ENCODE assay signal across 18 cellular contexts in genomic region chrX:155046129-155046810, GRCh38. TPM values are rescaled to one million over a fixed set of nuclear protein-coding genes. Genes with fewer than 3 reads are reported as not detected.
DNase-seq lines count a peak whose midpoint lies in the region; ATAC-seq, FAIRE-seq and TF ChIP-seq lines count a peak whose summit lies in the region.
"Had no signal": no experiment of that assay in that cellular context is flagged by ENCODE, and none has a peak within 500 bp of the region (broad histone marks: within the 10 kb centered on the region; RNA-seq: fewer than 3 reads in every experiment).

No MANE protein-coding gene starts in this region.

- H3K27ac Mint-ChIP-seq in GM23338: peak overlapping the region; percentile 84
- peak overlapping the region; percentile 68 for H3K27ac Mint-ChIP-seq in central memory CD8-positive, alpha-beta T cell (ENCODE audit: low read depth)

- H3K27ac ChIP-seq in GM23338 (ENCODE audit: low read depth): no peak overlapping the region
- peak overlapping the region in 2 of 4 donors; percentile 14 to 25 for H3K27ac ChIP-seq in pancreas
- peak overlapping the region; percentile 32 for H3K27ac ChIP-seq in skeletal muscle tissue (ENCODE audit: low read depth, low read length)
- no peak overlapping the region for H3K27ac ChIP-seq in mesendoderm (ENCODE audit: low read depth, low read length)
- H3K27ac ChIP-seq in heart right ventricle: no peak overlapping the region
- H3K27ac ChIP-seq: BLaER1 treated with 17β-estradiol and CSF1 and Interleukin-3, amounts not matched to agents 10 nM and 100 nM; GM23248 had no signal

- peaks cover 29% of the 10 kb centered on the region; the same call in 2 of the 3 replicates for H3K4me1 Mint-ChIP-seq in GM23338
- peaks cover 7% of the 10 kb centered on the region for H3K4me1 Mint-ChIP-seq in central memory CD8-positive, alpha-beta T cell

- H3K56ac ChIP-seq in mesendoderm (ENCODE audit: low read length): no peak overlapping the region

- H3K4ac ChIP-seq in mesendoderm (ENCODE audit: low read depth, low read length): no peak overlapping the region

- no peak overlapping the region for H4K8ac ChIP-seq in mesendoderm (ENCODE audit: low read depth, low read length)

- H3K36me3 ChIP-seq in GM23338 (ENCODE audit: insufficient read depth) (no peaks in the 10 kb centered on the region), pancreas (no peaks in the 10 kb centered on the region), skeletal muscle tissue (ENCODE audit: control insufficient read depth in 3 of 3, insufficient read depth in 3 of 3, low read length in 3 of 3) (no peaks in the 10 kb centered on the region), mesendoderm (ENCODE audit: control insufficient read depth, insufficient read depth, low read length) (no peaks in the 10 kb centered on the region), heart right ventricle (peaks cover 0 to 24% (median 0%) of the 10 kb centered on the region in 9 donors)

- no peak overlapping the region for H3K18ac ChIP-seq in mesendoderm (ENCODE audit: low read length)

- no peaks in the 10 kb centered on the region; the same call in 2 of the 3 replicates for H3K36me3 Mint-ChIP-seq in GM23338 (ENCODE audit: low read depth)
- H3K36me3 Mint-ChIP-seq in central memory CD8-positive, alpha-beta T cell (ENCODE audit: insufficient read depth): peaks cover 11% of the 10 kb centered on the region
- H3K36me3 Mint-ChIP-seq: CD4-positive, CD25-positive, alpha-beta regulatory T cell had no signal

- WGBS in pancreas, 2 donors: 41 to 49% methylated on average over 6 of the region's 6 CpGs
- no CpG with 5 or more reads among the region's 6 CpGs for WGBS in mesendoderm (ENCODE audit: extremely low coverage, insufficient coverage, low lambda C conversion rate)
- 83 to 85% methylated on average over 6 of the region's 6 CpGs for WGBS in heart right ventricle, 2 donors

- FAIRE-seq in pancreas (lab: Jason Lieb, UNC): no peak
- FAIRE-seq: G401.6, GM12891 had no signal

- no peaks in the 10 kb centered on the region for H3K9me3 Mint-ChIP-seq in GM23338
- H3K9me3 Mint-ChIP-seq in central memory CD8-positive, alpha-beta T cell: no peaks in the 10 kb centered on the region
- H3K9me3 Mint-ChIP-seq: CD4-positive, CD25-positive, alpha-beta regulatory T cell had no signal

- H2BK5ac ChIP-seq in mesendoderm (ENCODE audit: low read length): no peak overlapping the region

- no peak overlapping the region for H3K9ac ChIP-seq in skeletal muscle tissue (ENCODE audit: low read depth in 1 of 3, low read length in 3 of 3)
- H3K9ac ChIP-seq in mesendoderm (ENCODE audit: low read length): no peak overlapping the region
- H3K9ac ChIP-seq: BLaER1 treated with 17β-estradiol and CSF1 and Interleukin-3, amounts not matched to agents 10 nM and 100 nM; GM23248 had no signal

- H3K4me2 ChIP-seq in GM23338 (no peak overlapping the region), mesendoderm (ENCODE audit: low read length) (no peak overlapping the region)
- H3K4me2 ChIP-seq: BLaER1 treated with 17β-estradiol and CSF1 and Interleukin-3, amounts not matched to agents 10 nM and 100 nM had no signal

- peaks cover 3% of the 10 kb centered on the region for H3K27me3 Mint-ChIP-seq in GM23338 (ENCODE audit: insufficient read depth, low read depth, poor library complexity)
- no peaks in the 10 kb centered on the region for H3K27me3 Mint-ChIP-seq in central memory CD8-positive, alpha-beta T cell
- H3K27me3 Mint-ChIP-seq: CD4-positive, CD25-positive, alpha-beta regulatory T cell had no signal

- no peak for DNase-seq in GM23338 (ENCODE audit: low spot score)
- no peak for DNase-seq in central memory CD8-positive, alpha-beta T cell (ENCODE audit: low spot score in 2 of 2)
- DNase-seq in pancreas: no peak
- no peak for DNase-seq in NCI-H226
- no peak for DNase-seq in mesendoderm
- DNase-seq in heart right ventricle: no peak
- DNase-seq: ACHN; CD4-positive, CD25-positive, alpha-beta regulatory T cell; DMS153; DMS79 treated with DMSO at 0.1 percent for 48 hours; EL; GM23248; H7; IMR-90 had no signal

- H2AFZ ChIP-seq in GM23338: no peak overlapping the region
- H2AFZ ChIP-seq: GM23248 had no signal

- H3K79me1 ChIP-seq in mesendoderm (ENCODE audit: low read length): no peaks in the 10 kb centered on the region

- TF ChIP-seq CTCF in GM23338 (conservative IDR thresholded peaks at IDR 0.05; ENCODE audit: low read depth in 2 of 2): no peak
- no peak for TF ChIP-seq CTCF in pancreas (IDR thresholded peaks at IDR 0.05)
- TF ChIP-seq CTCF in heart right ventricle (IDR thresholded peaks at IDR 0.05): no peak

- ATAC-seq in GM23338: no peak
- ATAC-seq in central memory CD8-positive, alpha-beta T cell (replicated peaks; ENCODE audit: extremely low read depth, poor library complexity, severe bottlenecking): no peak
- peak; percentile 56 to 67 (median 64) for ATAC-seq in pancreas
- ATAC-seq in heart right ventricle: no peak

- no peak overlapping the region for H2AK5ac ChIP-seq in mesendoderm (ENCODE audit: low read length)

- H3K4me3 Mint-ChIP-seq in GM23338: no peak overlapping the region
- H3K4me3 Mint-ChIP-seq in central memory CD8-positive, alpha-beta T cell: no peak overlapping the region
- H3K4me3 Mint-ChIP-seq: CD4-positive, CD25-positive, alpha-beta regulatory T cell had no signal

- H3K4me1 ChIP-seq in GM23338 (ENCODE audit: insufficient read depth): peaks cover 5% of the 10 kb centered on the region; the same call in 1 of the 2 replicates
- peaks cover 0 to 7% (median 7%) of the 10 kb centered on the region in 3 donors for H3K4me1 ChIP-seq in pancreas
- peaks cover 14 to 32% (median 26%) of the 10 kb centered on the region in 3 donors for H3K4me1 ChIP-seq in skeletal muscle tissue (ENCODE audit: control insufficient read depth in 3 of 3, insufficient read depth in 3 of 3, low read length in 3 of 3)
- no peaks in the 10 kb centered on the region for H3K4me1 ChIP-seq in mesendoderm (ENCODE audit: control insufficient read depth, low read depth, low read length)
- peaks cover 0 to 30% (median 5%) of the 10 kb centered on the region in 9 donors for H3K4me1 ChIP-seq in heart right ventricle

- no peak overlapping the region for H4K5ac ChIP-seq in mesendoderm (ENCODE audit: low read length)

- H3K79me2 ChIP-seq in GM23338 (replicated peaks; ENCODE audit: insufficient read depth): no peaks in the 10 kb centered on the region
- H3K79me2 ChIP-seq in mesendoderm (ENCODE audit: control insufficient read depth, insufficient read depth, low read length): no peaks in the 10 kb centered on the region

- H4K20me1 ChIP-seq in GM23338 (replicated peaks; ENCODE audit: insufficient read depth): no peaks in the 10 kb centered on the region

- H3K9me3 ChIP-seq in pancreas (no peaks in the 10 kb centered on the region), skeletal muscle tissue (ENCODE audit: control insufficient read depth in 3 of 3, low read length in 3 of 3) (no peaks in the 10 kb centered on the region), heart right ventricle (no peaks in the 10 kb centered on the region)
- H3K9me3 ChIP-seq: BLaER1 treated with 17β-estradiol and CSF1 and Interleukin-3, amounts not matched to agents 10 nM and 100 nM had no signal

- no peak overlapping the region for H2BK120ac ChIP-seq in mesendoderm (ENCODE audit: low read depth, low read length)

- H3K23ac ChIP-seq in mesendoderm (ENCODE audit: low read length): no peak overlapping the region

- no peaks in the 10 kb centered on the region for H3F3A ChIP-seq in GM23338 (replicated peaks; ENCODE audit: low read depth)

- H3K27me3 ChIP-seq in GM23338 (ENCODE audit: insufficient read depth) (no peaks in the 10 kb centered on the region), pancreas (no peaks in the 10 kb centered on the region), skeletal muscle tissue (ENCODE audit: control insufficient read depth in 3 of 3, insufficient read depth in 3 of 3, low read length in 3 of 3) (no peaks in the 10 kb centered on the region), mesendoderm (ENCODE audit: insufficient read depth, low read length, poor library complexity) (no peaks in the 10 kb centered on the region), heart right ventricle (peaks cover 0 to 4% (median 0%) of the 10 kb centered on the region in 7 donors)

- no peaks in the 10 kb centered on the region for H3K9me2 ChIP-seq in GM23338 (ENCODE audit: insufficient read depth)

- intact Hi-C loops in pancreas (cut with DNase I): no loop called here
- intact Hi-C loops in heart right ventricle (cut with DNase I): loop anchor here in 1 of 10 donors (1.0 kb wide), 1 partner anchor 8 kb away; no protein-coding TSS in a partner anchor

- no peak overlapping the region for H2BK15ac ChIP-seq in mesendoderm (replicated peaks; ENCODE audit: low read depth)

- H3K4me3 ChIP-seq in GM23338 (no peak overlapping the region), pancreas (no peak overlapping the region), skeletal muscle tissue (ENCODE audit: low read length in 3 of 3) (no peak overlapping the region), mesendoderm (ENCODE audit: low read length) (no peak overlapping the region), heart right ventricle (no peak overlapping the region)
- H3K4me3 ChIP-seq: BLaER1 treated with 17β-estradiol and CSF1 and Interleukin-3, amounts not matched to agents 10 nM and 100 nM; GM23248 had no signal

RNA-seq across cellular contexts. Expression of gene FUNDC2, which starts 19.6 kb away (rescaled TPM):
- total RNA-seq in GM23338 (2014; rRNA removed; shearing (Covaris generic)): 26.3 and 28.6 TPM in 2 replicates
- 51.6 and 58.5 TPM in 2 replicates for polyA plus RNA-seq in GM23338 (2016; fragmentation: Nextera tagmentation; extraction: Ambion mirVana)
- total RNA-seq in pancreas: 10 to 100 TPM; 50.3 to 74.6 (median 70.2) TPM
- 10 to 100 TPM; 75.7 to 88.1 TPM for polyA plus RNA-seq in pancreas
- 45.9 TPM for total RNA-seq in skeletal muscle tissue
- 49.6 TPM for polyA plus RNA-seq in mesendoderm (2013, experiment 1 of 2)
- 49.6 TPM for polyA plus RNA-seq in mesendoderm (2013, experiment 2 of 2)
- total RNA-seq in heart right ventricle: 100 to 1,000 TPM; 249 to 428 (median 312) TPM
- 100 to 1,000 TPM; 234 to 530 TPM for polyA plus RNA-seq in heart right ventricle

RNA-seq across cellular contexts. Expression of gene F8, which starts 23.7 kb away (rescaled TPM):
- 1.8 and 2.9 TPM in 2 replicates for total RNA-seq in GM23338 (2014; rRNA removed; shearing (Covaris generic))
- polyA plus RNA-seq in GM23338 (2016; fragmentation: Nextera tagmentation; extraction: Ambion mirVana) (0.63 and 0.70 TPM in 2 replicates), pancreas (1 to 10 TPM; 2.5 to 9.2 TPM), heart right ventricle (10 to 100 TPM; 40.6 to 80.4 TPM)
- total RNA-seq in pancreas (10 to 100 TPM in 2 of 6 donors, 1 to 10 TPM in 4; 5.5 to 22.0 (median 8.7) TPM), skeletal muscle tissue (4.2 TPM), heart right ventricle (10 to 100 TPM; 21.6 to 92.4 (median 36.4) TPM)
- 1.1 TPM for polyA plus RNA-seq in mesendoderm (2013, experiment 1 of 2)
- 1.3 TPM for polyA plus RNA-seq in mesendoderm (2013, experiment 2 of 2)

RNA-seq across cellular contexts. Expression of gene CMC4, which starts 24.7 kb away (rescaled TPM):
- total RNA-seq in GM23338 (2014; rRNA removed; shearing (Covaris generic)): 5.7 and 9.9 TPM in 2 replicates
- polyA plus RNA-seq in GM23338 (2016; fragmentation: Nextera tagmentation; extraction: Ambion mirVana) (14.7 and 16.3 TPM in 2 replicates), pancreas (10 to 100 TPM; 10.8 to 16.6 TPM), heart right ventricle (10 to 100 TPM; 30.6 to 33.5 TPM)
- total RNA-seq in pancreas (1 to 10 TPM; 2.6 to 5.0 (median 3.1) TPM), skeletal muscle tissue (6.8 TPM), heart right ventricle (10 to 100 TPM; 16.6 to 25.8 (median 21.6) TPM)
- 6.4 TPM for polyA plus RNA-seq in mesendoderm (2013, experiment 1 of 2)
- 5.5 TPM for polyA plus RNA-seq in mesendoderm (2013, experiment 2 of 2)

RNA-seq across cellular contexts. Expression of gene MTCP1, which starts 24.7 kb away (rescaled TPM):
- total RNA-seq in GM23338 (2014; rRNA removed; shearing (Covaris generic)): 0.83 and 6.3 TPM in 2 replicates
- polyA plus RNA-seq in GM23338 (2016; fragmentation: Nextera tagmentation; extraction: Ambion mirVana): 17.7 and 28.3 TPM in 2 replicates
- 10 to 100 TPM; 10.9 to 18.3 (median 15.5) TPM for total RNA-seq in pancreas
- 10 to 100 TPM; 22.7 to 55.9 TPM for polyA plus RNA-seq in pancreas
- 20.9 TPM for total RNA-seq in skeletal muscle tissue
- polyA plus RNA-seq in mesendoderm (2013, experiment 1 of 2): 18.8 TPM
- 21.3 TPM for polyA plus RNA-seq in mesendoderm (2013, experiment 2 of 2)
- total RNA-seq in heart right ventricle: 10 to 100 TPM; 32.3 to 53.5 (median 48.8) TPM
- polyA plus RNA-seq in heart right ventricle: 100 to 1,000 TPM in 1 of 2 donors, 10 to 100 TPM in 1; 21.2 to 384 TPM

RNA-seq across cellular contexts. Expression of gene BRCC3, which starts 25.0 kb away (rescaled TPM):
- 14.1 and 18.4 TPM in 2 replicates for total RNA-seq in GM23338 (2014; rRNA removed; shearing (Covaris generic))
- polyA plus RNA-seq in GM23338 (2016; fragmentation: Nextera tagmentation; extraction: Ambion mirVana) (19.9 and 26.7 TPM in 2 replicates), pancreas (1 to 10 TPM; 4.6 to 8.2 TPM), heart right ventricle (1 to 10 TPM; 4.9 to 8.4 TPM)
- total RNA-seq in pancreas (10 to 100 TPM in 2 of 6 donors, 1 to 10 TPM in 4; 7.5 to 13.2 (median 9.2) TPM), skeletal muscle tissue (4.2 TPM), heart right ventricle (10 to 100 TPM; 13.9 to 20.3 (median 16.6) TPM)
- 16.6 TPM for polyA plus RNA-seq in mesendoderm (2013, experiment 1 of 2)
- 16.8 TPM for polyA plus RNA-seq in mesendoderm (2013, experiment 2 of 2)

Comparison
In these comparisons a context has a peak if more than half of its experiments do, and no peak if none do; other contexts are left out.
1. ATAC-seq: peak in pancreas (4 of 4); none in GM23338 (single experiment), central memory CD8-positive, alpha-beta T cell (single experiment) and heart right ventricle (0 of 8).